8 cellular contexts compared by ENCODE assay signal in genomic region chr5:1757511-1757910, GRCh38.
"Had no signal": no experiment of that assay in that cellular context is flagged by ENCODE, and none has a peak within 500 bp of the region (broad histone marks: within the 10 kb centered on the region; RNA-seq: fewer than 3 reads in every experiment).

No MANE protein-coding gene starts in this region.

- H3K4me3 Mint-ChIP-seq: activated CD8-positive, alpha-beta T cell treated with anti-CD3 and anti-CD28 coated beads, Interleukin-2, amount 10 ng/mL, durations not matched to agents 7 days and 5 days; activated naive CD8-positive, alpha-beta T cell treated with anti-CD3 and anti-CD28 coated beads, Interleukin-2, amount 10 ng/mL, durations not matched to agents 7 days and 5 days had no signal

- H3K27ac Mint-ChIP-seq: activated CD8-positive, alpha-beta T cell treated with anti-CD3 and anti-CD28 coated beads, Interleukin-2, amount 10 ng/mL, durations not matched to agents 7 days and 5 days; activated naive CD8-positive, alpha-beta T cell treated with anti-CD3 and anti-CD28 coated beads, Interleukin-2, amount 10 ng/mL, durations not matched to agents 7 days and 5 days had no signal

- DNase-seq: activated CD4-positive, CD25-positive, alpha-beta regulatory T cell treated with anti-CD3 and anti-CD28 coated beads, Interleukin-2, amount 50 U/mL, for 72 hours; activated CD8-positive, alpha-beta T cell treated with anti-CD3 and anti-CD28 coated beads, Interleukin-2, amount 10 ng/mL, durations not matched to agents 7 days and 5 days; activated naive CD8-positive, alpha-beta T cell treated with anti-CD3 and anti-CD28 coated beads, Interleukin-2, amount 10 ng/mL, durations not matched to agents 7 days and 5 days; anterior cingulate cortex; foreskin melanocyte; left ventricle myocardium superior; SIG-M5 had no signal

- H3K4me1 ChIP-seq: tibial artery had no signal

- H3K4me1 Mint-ChIP-seq: activated naive CD8-positive, alpha-beta T cell treated with anti-CD3 and anti-CD28 coated beads, Interleukin-2, amount 10 ng/mL, durations not matched to agents 7 days and 5 days had no signal

- H3K9me3 ChIP-seq: tibial artery had no signal

- ATAC-seq: activated CD8-positive, alpha-beta T cell treated with anti-CD3 and anti-CD28 coated beads, Interleukin-2, amount 10 ng/mL, durations not matched to agents 7 days and 5 days; left ventricle myocardium superior had no signal

- H3K27ac ChIP-seq: tibial artery had no signal

- H3K36me3 ChIP-seq: tibial artery had no signal

- H3K4me3 ChIP-seq: tibial artery had no signal

- H3K9me3 Mint-ChIP-seq: activated naive CD8-positive, alpha-beta T cell treated with anti-CD3 and anti-CD28 coated beads, Interleukin-2, amount 10 ng/mL, durations not matched to agents 7 days and 5 days had no signal

- H3K36me3 Mint-ChIP-seq: activated naive CD8-positive, alpha-beta T cell treated with anti-CD3 and anti-CD28 coated beads, Interleukin-2, amount 10 ng/mL, durations not matched to agents 7 days and 5 days had no signal
